ENCODE assay signal across 16 cellular contexts in the genomic region with DNA sequence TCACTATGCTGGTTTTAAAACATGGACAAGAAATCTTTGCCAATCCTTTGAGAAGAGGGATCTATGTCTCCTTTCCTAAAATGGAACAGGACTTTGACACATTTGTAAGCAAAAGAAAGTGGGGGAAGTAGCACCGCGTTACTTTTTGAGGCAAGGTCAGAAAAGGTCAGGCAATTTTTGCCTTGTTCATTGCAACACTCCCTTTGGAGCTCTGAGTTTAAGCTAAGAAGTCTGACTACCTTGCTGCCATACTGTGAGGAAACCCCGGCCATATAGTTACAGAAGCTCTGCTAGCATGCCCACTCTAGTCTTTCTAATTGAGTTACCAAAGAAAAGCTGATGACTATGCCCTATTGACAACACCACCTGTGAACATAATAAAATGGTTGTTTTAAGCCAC. TPM values are rescaled to one million over a fixed set of nuclear protein-coding genes. Genes with fewer than 3 reads are reported as not detected.
DNase-seq lines count a peak whose midpoint lies in the region; ATAC-seq and TF ChIP-seq lines count a peak whose summit lies in the region.
"Had no signal": no experiment of that assay in that cellular context is flagged by ENCODE, and none has a peak within 500 bp of the region (broad histone marks: within the 10 kb centered on the region; RNA-seq: fewer than 3 reads in every experiment).

No MANE protein-coding gene starts in this region.

- TF ChIP-seq CTCF in heart right ventricle (IDR thresholded peaks at IDR 0.05) (no peak), SU-DHL-6 (IDR thresholded peaks at IDR 0.05; ENCODE audit: insufficient read depth, low read length, poor library complexity, severe bottlenecking) (no peak), mesothelial cell of epicardium (IDR thresholded peaks at IDR 0.05; ENCODE audit: unreplicated experiment) (no peak), transverse colon (IDR thresholded peaks at IDR 0.05) (no peak)

- H3K4me3 Mint-ChIP-seq in mesothelial cell of epicardium = peak overlapping the region; percentile 20

- WGBS in heart right ventricle, 2 donors = 88 to 96% methylated on average over 3 of the region's 3 CpGs
- WGBS in transverse colon (ENCODE audit: low coverage in 1 of 2), 2 donors = 84 to 100% methylated on average over 1 to 3 of the region's 3 CpGs

- no peaks in the 10 kb centered on the region for H3F3A ChIP-seq in SU-DHL-6 (ENCODE audit: insufficient read depth)

- peaks cover 39% of the 10 kb centered on the region for H3K36me3 Mint-ChIP-seq in mesothelial cell of epicardium

- H3K4me1 ChIP-seq in heart right ventricle (peaks cover 0 to 34% (median 21%) of the 10 kb centered on the region in 9 donors), transverse colon (peaks cover 0 to 30% (median 15%) of the 10 kb centered on the region in 4 donors)

- H3K79me2 ChIP-seq in SU-DHL-6 (ENCODE audit: insufficient read depth, low read length) = peaks cover 31% of the 10 kb centered on the region

- ATAC-seq in heart right ventricle (no peak), Right ventricle myocardium superior (ENCODE audit: poor library complexity) (no peak), GM18870 (IDR thresholded peaks at IDR 0.05; ENCODE audit: unreplicated experiment) (no peak), GM19023 (IDR thresholded peaks at IDR 0.05; ENCODE audit: unreplicated experiment) (no peak), GM19467 (IDR thresholded peaks at IDR 0.05; ENCODE audit: unreplicated experiment) (no peak)

- H3K4me3 ChIP-seq in heart right ventricle (peak overlapping the region in 2 of 10 donors; percentile 83 to 87), SU-DHL-6 (ENCODE audit: insufficient read depth, low read length, poor library complexity, severe bottlenecking) (no peak overlapping the region), transverse colon (no peak overlapping the region)

- no peak overlapping the region for H2AFZ ChIP-seq in SU-DHL-6 (ENCODE audit: low read depth, low read length, severe bottlenecking)

- no peak for TF ChIP-seq POLR2A in transverse colon (IDR thresholded peaks at IDR 0.05)

- H3K4me1 Mint-ChIP-seq in mesothelial cell of epicardium = peaks cover 32% of the 10 kb centered on the region

- no peaks in the 10 kb centered on the region for H3K27me3 Mint-ChIP-seq in mesothelial cell of epicardium (ENCODE audit: low read depth)
- H3K27me3 Mint-ChIP-seq: naive B cell had no signal

- no peaks in the 10 kb centered on the region for H4K20me1 ChIP-seq in SU-DHL-6 (ENCODE audit: low read depth, low read length)

- peak overlapping the region; percentile 100 for H3K27ac Mint-ChIP-seq in mesothelial cell of epicardium

- in situ Hi-C loops in transverse colon (cut with MboI; ENCODE audit: low pct_ligation_motif_present in 1 of 4, low pct_unique_long_range_greater_than_20kb in 1 of 4, low sequenced_read_pairs in 3 of 4) = no loop called here

- H3K4me2 ChIP-seq in SU-DHL-6 (ENCODE audit: low read depth, low read length, poor library complexity, severe bottlenecking) = peak overlapping the region; percentile 97

- intact Hi-C loops in heart right ventricle (cut with DNase I) = loop anchor here in 1 of 10 donors (2.0 kb wide), 1 partner anchor 46 kb away; no protein-coding TSS in a partner anchor
- intact Hi-C loops in Right ventricle myocardium superior (cut with DNase I) = no loop called here
- intact Hi-C loops in transverse colon (cut with DNase I; ENCODE audit: low total_unique reads) = no loop called here

- peaks cover 0 to 26% (median 0%) of the 10 kb centered on the region in 11 donors for H3K9me3 ChIP-seq in heart right ventricle
- H3K9me3 ChIP-seq in SU-DHL-6 (ENCODE audit: insufficient read depth, low read length) = peaks cover 4% of the 10 kb centered on the region; the same call in 1 of the 2 replicates
- peaks cover 0 to 9% of the 10 kb centered on the region in 2 donors for H3K9me3 ChIP-seq in transverse colon

- H3K27ac ChIP-seq in heart right ventricle (peak overlapping the region in 7 of 10 donors; percentile 88 to 96 (median 94)), SU-DHL-6 (ENCODE audit: low read depth, low read length) (no peak overlapping the region), transverse colon (peak overlapping the region; percentile 93 to 96 (median 95))
- H3K27ac ChIP-seq: WERI-Rb-1 had no signal

- no peak overlapping the region for H3K9ac ChIP-seq in SU-DHL-6 (ENCODE audit: low read length)

- no peak for TF ChIP-seq EP300 in transverse colon (IDR thresholded peaks at IDR 0.05; ENCODE audit: low read depth)

- DNase-seq in heart right ventricle (no peak), Right ventricle myocardium superior (no peak), mesothelial cell of epicardium (ENCODE audit: low spot score in 2 of 2, unreplicated experiment in 2 of 2) (no peak), transverse colon (no peak)
- DNase-seq: anterior cingulate cortex, DMS153, foreskin fibroblast, islet precursor cell, naive B cell, NCI-H1092, NCI-H446 treated with DMSO at 0.1 percent for 48 hours, WERI-Rb-1 had no signal

- H3K27me3 ChIP-seq in heart right ventricle = no peaks in the 10 kb centered on the region
- H3K27me3 ChIP-seq in SU-DHL-6 (ENCODE audit: low read length) = no peaks in the 10 kb centered on the region
- no peaks in the 10 kb centered on the region for H3K27me3 ChIP-seq in transverse colon

- H3K36me3 ChIP-seq in heart right ventricle (peaks cover 0 to 6% (median 0%) of the 10 kb centered on the region in 9 donors), SU-DHL-6 (ENCODE audit: low read length) (peaks cover 5% of the 10 kb centered on the region), transverse colon (no peaks in the 10 kb centered on the region)
- H3K36me3 ChIP-seq: WERI-Rb-1 had no signal

- no peaks in the 10 kb centered on the region for H3K9me2 ChIP-seq in SU-DHL-6 (replicated peaks; ENCODE audit: insufficient read depth, low read length)

- peaks cover 28% of the 10 kb centered on the region for H3K9me3 Mint-ChIP-seq in mesothelial cell of epicardium

RNA-seq across cellular contexts. Expression of a gene that starts 1.4 kb away (rescaled TPM):
- total RNA-seq in heart right ventricle (10 to 100 TPM; 10.3 to 22.8 (median 14.6) TPM), Right ventricle myocardium superior (19.4 TPM), mesothelial cell of epicardium (8.0 to 9.4 TPM (median 8.0 TPM) in 3 replicates), transverse colon (1 to 10 TPM; 3.3 to 9.2 (median 6.6) TPM)
- polyA plus RNA-seq in heart right ventricle = 1 to 10 TPM; 5.1 to 6.6 TPM

RNA-seq across cellular contexts. Expression of a gene that starts 1.6 kb away (rescaled TPM):
- 10 to 100 TPM; 14.8 to 23.2 (median 17.7) TPM for total RNA-seq in heart right ventricle
- polyA plus RNA-seq in heart right ventricle = 10 to 100 TPM; 11.4 to 13.7 TPM
- total RNA-seq in Right ventricle myocardium superior = 22.8 TPM
- 36.6 to 41.2 TPM (median 37.8 TPM) in 3 replicates for total RNA-seq in mesothelial cell of epicardium
- total RNA-seq in transverse colon = 10 to 100 TPM in 3 of 4 donors, 1 to 10 TPM in 1; 3.0 to 22.1 (median 17.1) TPM
